8 cellular contexts compared by ENCODE assay signal in the genomic region with DNA sequence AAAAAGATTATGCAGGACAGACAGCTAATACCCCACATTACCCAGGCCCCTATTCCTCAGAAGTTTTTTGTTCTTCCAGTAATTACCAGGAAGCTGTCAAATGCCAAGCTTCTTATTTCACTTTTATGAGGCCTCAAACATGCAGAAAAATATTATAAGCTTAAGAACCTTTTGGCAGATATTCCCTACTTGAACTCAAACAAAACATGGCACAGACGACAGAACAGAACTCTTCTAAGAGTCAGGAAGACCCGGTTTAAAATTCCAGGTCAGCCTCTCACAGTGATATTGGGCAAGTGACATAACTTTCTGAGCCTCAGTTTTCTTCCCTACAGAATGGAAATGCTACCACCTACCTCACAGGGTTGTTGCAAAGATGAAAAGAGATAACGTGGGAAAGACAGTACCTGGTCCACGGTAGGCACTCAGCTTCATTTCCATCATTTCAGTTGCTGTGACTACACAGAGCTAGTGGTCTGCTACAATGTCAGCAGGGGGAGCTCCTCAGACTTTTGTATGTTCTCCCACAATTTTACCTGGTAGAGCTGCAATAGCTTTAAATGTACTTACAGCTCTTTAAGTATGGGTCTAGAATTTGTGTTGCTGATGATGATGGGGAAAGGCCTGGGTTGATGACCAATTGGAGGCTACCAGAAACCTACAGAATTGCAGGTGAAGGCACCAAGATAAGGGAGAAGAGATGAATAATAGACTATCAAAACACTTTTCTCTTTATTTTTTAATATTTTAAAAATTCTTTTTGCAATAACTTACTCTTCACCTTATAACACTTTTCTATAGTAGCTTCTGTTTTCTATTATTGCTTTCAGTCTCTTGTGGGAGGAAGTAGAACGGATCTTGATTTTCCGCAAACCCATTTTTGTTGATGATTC.
A peak's percentile ranks its signal among the peaks of the same experiment; 100 is the strongest.
DNase-seq lines count a peak whose midpoint lies in the region; ATAC-seq and TF ChIP-seq lines count a peak whose summit lies in the region.

No MANE protein-coding gene starts in this region.

- no peak overlapping the region for H3K27ac Mint-ChIP-seq in activated CD8-positive, alpha-beta memory T cell treated with anti-CD3 and anti-CD28 coated beads, Interleukin-2, amount 10 ng/mL, durations not matched to agents 7 days and 5 days
- peak overlapping the region; percentile 9 for H3K27ac Mint-ChIP-seq in type B pancreatic cell

- peak; percentile 80 for ATAC-seq in activated CD8-positive, alpha-beta memory T cell treated with anti-CD3 and anti-CD28 coated beads, Interleukin-2, amount 10 ng/mL, durations not matched to agents 7 days and 5 days
- ATAC-seq in left lung: peak; percentile 75

- peaks cover 4% of the 10 kb centered on the region for H3K36me3 Mint-ChIP-seq in activated CD8-positive, alpha-beta memory T cell treated with anti-CD3 and anti-CD28 coated beads, Interleukin-2, amount 10 ng/mL, durations not matched to agents 7 days and 5 days
- H3K36me3 Mint-ChIP-seq in type B pancreatic cell: peaks cover 15% of the 10 kb centered on the region

- H3K9me3 Mint-ChIP-seq in activated CD8-positive, alpha-beta memory T cell treated with anti-CD3 and anti-CD28 coated beads, Interleukin-2, amount 10 ng/mL, durations not matched to agents 7 days and 5 days (ENCODE audit: low read depth): no peaks in the 10 kb centered on the region
- H3K9me3 Mint-ChIP-seq in type B pancreatic cell: no peaks in the 10 kb centered on the region

- TF ChIP-seq CTCF in brain microvascular endothelial cell (IDR thresholded peaks at IDR 0.05; ENCODE audit: low read depth, low read length, missing control alignments): peak; percentile 82
- TF ChIP-seq CTCF in left lung (IDR thresholded peaks at IDR 0.05): peak in 1 of 2 donors; percentile 22
- peak; percentile 71 for TF ChIP-seq CTCF in type B pancreatic cell (conservative IDR thresholded peaks at IDR 0.05)

- no peak overlapping the region for H3K27ac ChIP-seq in brain microvascular endothelial cell
- H3K27ac ChIP-seq in left lung: no peak overlapping the region
- H3K27ac ChIP-seq in effector memory CD4-positive, alpha-beta T cell (ENCODE audit: insufficient read depth, low read length, poor library complexity, severe bottlenecking): no peak overlapping the region

- H3K9me3 ChIP-seq in left lung: no peaks in the 10 kb centered on the region
- no peaks in the 10 kb centered on the region for H3K9me3 ChIP-seq in effector memory CD4-positive, alpha-beta T cell (ENCODE audit: control insufficient read depth, low read length)

- in situ Hi-C loops in brain microvascular endothelial cell (cut with HindIII; ENCODE audit: low pct_ligation_motif_present, low sequenced_read_pairs): no loop called here

- peaks cover 2% of the 10 kb centered on the region for H3K36me3 ChIP-seq in brain microvascular endothelial cell (replicated peaks)
- peaks cover 0 to 27% of the 10 kb centered on the region in 2 donors for H3K36me3 ChIP-seq in left lung
- peaks cover 26% of the 10 kb centered on the region for H3K36me3 ChIP-seq in effector memory CD4-positive, alpha-beta T cell (ENCODE audit: control insufficient read depth, insufficient read depth, low read length)

- peaks cover 0 to 21% of the 10 kb centered on the region in 2 donors for H3K4me1 ChIP-seq in left lung
- H3K4me1 ChIP-seq in effector memory CD4-positive, alpha-beta T cell (ENCODE audit: control insufficient read depth, insufficient read depth, low read length, poor library complexity, severe bottlenecking): no peaks in the 10 kb centered on the region

- peaks cover 4% of the 10 kb centered on the region for H3K4me1 Mint-ChIP-seq in activated CD8-positive, alpha-beta memory T cell treated with anti-CD3 and anti-CD28 coated beads, Interleukin-2, amount 10 ng/mL, durations not matched to agents 7 days and 5 days
- peaks cover 45% of the 10 kb centered on the region for H3K4me1 Mint-ChIP-seq in type B pancreatic cell (ENCODE audit: unreplicated experiment)

- intact Hi-C loops in left lung (cut with DNase I): no loop called here

- no peaks in the 10 kb centered on the region for H3K27me3 Mint-ChIP-seq in activated CD8-positive, alpha-beta memory T cell treated with anti-CD3 and anti-CD28 coated beads, Interleukin-2, amount 10 ng/mL, durations not matched to agents 7 days and 5 days
- no peaks in the 10 kb centered on the region for H3K27me3 Mint-ChIP-seq in type B pancreatic cell

- H3K27me3 ChIP-seq in brain microvascular endothelial cell (replicated peaks) (no peaks in the 10 kb centered on the region), left lung (no peaks in the 10 kb centered on the region)
- no peaks in the 10 kb centered on the region for H3K27me3 ChIP-seq in effector memory CD4-positive, alpha-beta T cell (replicated peaks; ENCODE audit: control insufficient read depth, insufficient read depth, low read length, poor library complexity, severe bottlenecking)

- CTCF ChIA-PET in activated CD8-positive, alpha-beta memory T cell treated with anti-CD3 and anti-CD28 coated beads, Interleukin-2, amount 10 ng/mL, durations not matched to agents 7 days and 5 days (lab: Charles Lee): interaction anchor here (0.7 to 2.4 kb wide), 21 partner anchors 9 to 211 kb away, joined by 3 to 20 read pairs (median 5); a partner anchor contains a TSS

- peak; percentile 53 for DNase-seq in activated CD8-positive, alpha-beta memory T cell treated with anti-CD3 and anti-CD28 coated beads, Interleukin-2, amount 10 ng/mL, durations not matched to agents 7 days and 5 days
- no peak for DNase-seq in activated CD8-positive, alpha-beta memory T cell treated with anti-CD3 and anti-CD28 coated beads, Interleukin-2, amount 50 U/mL, for 48 hours
- peak; percentile 60 for DNase-seq in Jurkat, Clone E6-1 (ENCODE audit: low read depth, low spot score)
- DNase-seq in RKO (ENCODE audit: low spot score) (peak; percentile 64), brain microvascular endothelial cell (peak; percentile 55), left lung (no peak), type B pancreatic cell (ENCODE audit: extremely low spot score, unreplicated experiment) (no peak)
- DNase-seq in effector memory CD4-positive, alpha-beta T cell: no peak

- no peak overlapping the region for H3K4me3 ChIP-seq in Jurkat, Clone E6-1 (ENCODE audit: low read length)
- H3K4me3 ChIP-seq in brain microvascular endothelial cell (ENCODE audit: low read depth, low read length) (no peak overlapping the region), left lung (no peak overlapping the region)
- no peak overlapping the region for H3K4me3 ChIP-seq in effector memory CD4-positive, alpha-beta T cell (ENCODE audit: insufficient read depth, low read depth, low read length, poor library complexity, severe bottlenecking)

- H3K4me3 Mint-ChIP-seq in activated CD8-positive, alpha-beta memory T cell treated with anti-CD3 and anti-CD28 coated beads, Interleukin-2, amount 10 ng/mL, durations not matched to agents 7 days and 5 days: no peak overlapping the region
- H3K4me3 Mint-ChIP-seq in type B pancreatic cell: no peak overlapping the region

Comparison
In these comparisons a context has a peak if more than half of its experiments do, and no peak if none do; other contexts are left out.
1. DNase-seq: peak in activated CD8-positive, alpha-beta memory T cell treated with anti-CD3 and anti-CD28 coated beads, Interleukin-2, amount 10 ng/mL, durations not matched to agents 7 days and 5 days (single experiment), Jurkat, Clone E6-1 (single experiment), RKO (single experiment) and brain microvascular endothelial cell (single experiment); none in activated CD8-positive, alpha-beta memory T cell treated with anti-CD3 and anti-CD28 coated beads, Interleukin-2, amount 50 U/mL, for 48 hours (single experiment), left lung (0 of 2), type B pancreatic cell (single experiment) and effector memory CD4-positive, alpha-beta T cell (0 of 3).